Comparison of ENCODE assay signal across 10 cellular contexts in genomic region chr7:55185941-55186609, GRCh38.
DNase-seq lines count a peak whose midpoint lies in the region; ATAC-seq and TF ChIP-seq lines count a peak whose summit lies in the region.
"Had no signal": no experiment of that assay in that cellular context is flagged by ENCODE, and none has a peak within 500 bp of the region (broad histone marks: within the 10 kb centered on the region; RNA-seq: fewer than 3 reads in every experiment).

No MANE protein-coding gene starts in this region.

- H3K9me3 Mint-ChIP-seq in activated naive CD8-positive, alpha-beta T cell treated with anti-CD3 and anti-CD28 coated beads for 36 hours, result no peaks in the 10 kb centered on the region
- H3K9me3 Mint-ChIP-seq: dendritic cell treated with granulocyte-macrophage colony-stimulating factor and Interleukin-4, amounts not matched to agents 40 ng/mL and 50 ng/mL, for 4 days; IgD-negative memory B cell had no signal

- H4K20me1 ChIP-seq in Karpas-422 (ENCODE audit: insufficient read depth, low read depth, low read length), result no peaks in the 10 kb centered on the region

- no peaks in the 10 kb centered on the region for H3K79me2 ChIP-seq in Karpas-422 (ENCODE audit: low read length)

- H3K27ac ChIP-seq in C4-2B (peak overlapping the region; percentile 6), Karpas-422 (ENCODE audit: low read length) (no peak overlapping the region)

- ATAC-seq in GM19351 (IDR thresholded peaks at IDR 0.05; ENCODE audit: unreplicated experiment), result no peak

- no peaks in the 10 kb centered on the region for H3K4me1 Mint-ChIP-seq in activated naive CD8-positive, alpha-beta T cell treated with anti-CD3 and anti-CD28 coated beads for 36 hours

- H2AFZ ChIP-seq in Karpas-422 (ENCODE audit: low read length), result 0 out of 2 replicates have a peak overlapping the region, but pooled peaks have one; percentile 3

- H3K4me1 ChIP-seq in Karpas-422 (ENCODE audit: low read length), result no peaks in the 10 kb centered on the region

- TF ChIP-seq CTCF in C4-2B (conservative IDR thresholded peaks at IDR 0.05), result no peak

- no peaks in the 10 kb centered on the region for H3K27me3 ChIP-seq in Karpas-422 (ENCODE audit: low read length)

- no peak for DNase-seq in Karpas-422
- DNase-seq in dermis blood vessel endothelial cell, result peak; percentile 42
- DNase-seq in non-pigmented ciliary epithelial cell (ENCODE audit: low read depth), result peak; percentile 82
- DNase-seq in NCI-H510A treated with DMSO at 0.1 percent for 48 hours (lab: John Stamatoyannopoulos, UW), result no peak
- no peak for DNase-seq in activated naive CD8-positive, alpha-beta T cell treated with anti-CD3 and anti-CD28 coated beads for 36 hours
- DNase-seq in stimulated activated CD4-positive, alpha-beta T cell treated with anti-CD3 and anti-CD28 coated beads, Interleukin-4, amount 100 ng/mL, for 1 hour, result no peak

- H3K27ac Mint-ChIP-seq in activated naive CD8-positive, alpha-beta T cell treated with anti-CD3 and anti-CD28 coated beads for 36 hours, result no peak overlapping the region
- H3K27ac Mint-ChIP-seq: dendritic cell treated with granulocyte-macrophage colony-stimulating factor and Interleukin-4, amounts not matched to agents 40 ng/mL and 50 ng/mL, for 4 days; IgD-negative memory B cell had no signal

- H3K36me3 Mint-ChIP-seq in activated naive CD8-positive, alpha-beta T cell treated with anti-CD3 and anti-CD28 coated beads for 36 hours, result no peaks in the 10 kb centered on the region

- H3K36me3 ChIP-seq in Karpas-422 (ENCODE audit: insufficient read depth, low read length), result no peaks in the 10 kb centered on the region

- H3K9ac ChIP-seq in Karpas-422 (ENCODE audit: low read length), result no peak overlapping the region

- no peak overlapping the region for H3K4me3 Mint-ChIP-seq in activated naive CD8-positive, alpha-beta T cell treated with anti-CD3 and anti-CD28 coated beads for 36 hours
- H3K4me3 Mint-ChIP-seq: dendritic cell treated with granulocyte-macrophage colony-stimulating factor and Interleukin-4, amounts not matched to agents 40 ng/mL and 50 ng/mL, for 4 days; IgD-negative memory B cell had no signal

- no peak overlapping the region for H3K4me2 ChIP-seq in Karpas-422 (ENCODE audit: low read depth, low read length, poor library complexity, severe bottlenecking)

- H3K9me2 ChIP-seq in Karpas-422 (replicated peaks; ENCODE audit: insufficient read depth, low read length), result no peaks in the 10 kb centered on the region

- peaks cover 11% of the 10 kb centered on the region for H3K27me3 Mint-ChIP-seq in activated naive CD8-positive, alpha-beta T cell treated with anti-CD3 and anti-CD28 coated beads for 36 hours
- H3K27me3 Mint-ChIP-seq: dendritic cell treated with granulocyte-macrophage colony-stimulating factor and Interleukin-4, amounts not matched to agents 40 ng/mL and 50 ng/mL, for 4 days had no signal

- no peaks in the 10 kb centered on the region for H3K9me3 ChIP-seq in Karpas-422 (ENCODE audit: low read length)

- H3K4me3 ChIP-seq in Karpas-422 (ENCODE audit: low read length), result no peak overlapping the region

Comparison
In these comparisons a context has a peak if more than half of its experiments do, and no peak if none do; other contexts are left out.
1. DNase-seq: peak in dermis blood vessel endothelial cell (single experiment) and non-pigmented ciliary epithelial cell (single experiment); none in Karpas-422 (single experiment), NCI-H510A treated with DMSO at 0.1 percent for 48 hours (single experiment), activated naive CD8-positive, alpha-beta T cell treated with anti-CD3 and anti-CD28 coated beads for 36 hours (single experiment) and stimulated activated CD4-positive, alpha-beta T cell treated with anti-CD3 and anti-CD28 coated beads, Interleukin-4, amount 100 ng/mL, for 1 hour (single experiment).